ENCODE assay signal across 8 cellular contexts in the genomic region with DNA sequence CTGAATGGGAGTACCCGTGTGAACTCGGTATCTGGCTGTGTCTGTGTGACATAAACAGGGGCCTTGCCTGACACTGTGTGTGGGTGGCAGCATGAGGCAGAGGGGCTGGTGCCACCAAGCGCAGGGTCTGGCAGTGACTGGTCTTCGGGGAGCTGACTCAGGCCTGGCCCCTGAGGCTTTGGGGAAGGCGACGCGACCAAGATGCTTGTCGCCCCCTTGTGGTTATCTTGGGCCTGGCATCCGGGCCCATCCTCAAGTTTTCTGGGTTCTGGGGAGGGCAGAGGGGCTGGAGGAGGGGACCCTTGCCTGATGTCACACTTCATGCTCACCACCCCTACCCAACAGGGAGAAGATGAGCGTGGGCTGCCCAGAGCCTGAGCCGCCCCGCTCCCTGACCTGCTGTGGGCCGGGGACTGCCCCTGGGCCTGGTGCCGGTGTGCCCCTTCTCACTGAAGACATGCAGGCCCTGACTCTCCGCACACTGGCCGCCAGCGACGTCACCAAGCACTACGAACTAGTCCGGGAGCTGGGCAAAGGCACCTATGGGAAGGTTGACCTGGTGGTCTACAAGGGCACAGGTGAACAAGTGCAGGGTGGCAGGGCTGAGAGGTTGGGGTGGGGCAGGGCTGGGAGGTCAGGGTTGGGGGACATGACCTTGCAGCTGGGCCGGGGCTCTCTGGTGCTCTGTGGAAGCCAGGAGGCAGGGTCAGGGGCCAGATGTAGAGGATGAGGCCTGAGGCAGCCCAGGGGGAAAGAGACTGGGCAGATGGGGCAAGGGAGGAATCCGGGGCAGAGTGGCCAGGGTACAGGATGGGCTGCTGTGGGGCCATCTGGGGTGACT. TPM values are rescaled to one million over a fixed set of nuclear protein-coding genes. Genes with fewer than 3 reads are reported as not detected.
DNase-seq lines count a peak whose midpoint lies in the region; ATAC-seq and TF ChIP-seq lines count a peak whose summit lies in the region.

No MANE protein-coding gene starts in this region.

- no peak overlapping the region for H3K4me3 Mint-ChIP-seq in neural progenitor cell

- H3K79me2 ChIP-seq in neural progenitor cell (ENCODE audit: low read depth), result no peaks in the 10 kb centered on the region

- no peak overlapping the region for H3K9ac ChIP-seq in neural progenitor cell

- ATAC-seq in HG03571 (IDR thresholded peaks at IDR 0.05; ENCODE audit: unreplicated experiment), result no peak

- no peaks in the 10 kb centered on the region for H3K4me1 ChIP-seq in neural progenitor cell

- H3K4me3 ChIP-seq in epithelial cell of proximal tubule (ENCODE audit: low read depth, low read length) (no peak overlapping the region), neural progenitor cell (no peak overlapping the region)

- peaks cover 16% of the 10 kb centered on the region for H3K36me3 Mint-ChIP-seq in neural progenitor cell

- H3K27me3 ChIP-seq in neural progenitor cell, result no peaks in the 10 kb centered on the region

- DNase-seq in NCI-H2196 (lab: John Stamatoyannopoulos, UW; ENCODE audit: unreplicated experiment) (peak; percentile 44), NCI-H2196 treated with DMSO at 0.1 percent for 48 hours (lab: John Stamatoyannopoulos, UW; ENCODE audit: unreplicated experiment) (no peak), NCI-H69 (lab: John Stamatoyannopoulos, UW) (peak; percentile 50), epithelial cell of proximal tubule (ENCODE audit: low read depth) (no peak), neural progenitor cell (ENCODE audit: low spot score) (peak; percentile 76), stromal cell of bone marrow (ENCODE audit: low read depth) (peak; percentile 5)
- peak; percentile 92 for DNase-seq in activated CD8-positive, alpha-beta memory T cell treated with anti-CD3 and anti-CD28 coated beads, Interleukin-2, amount 50 U/mL, for 48 hours

- TF ChIP-seq CTCF in epithelial cell of proximal tubule (conservative IDR thresholded peaks at IDR 0.05; ENCODE audit: low read depth, low read length), result peak; percentile 82
- TF ChIP-seq CTCF in neural progenitor cell (IDR thresholded peaks at IDR 0.05), result peak; percentile 82

- no peak overlapping the region for H2AFZ ChIP-seq in neural progenitor cell (replicated peaks)

- no peaks in the 10 kb centered on the region for H3K36me3 ChIP-seq in neural progenitor cell

- no peaks in the 10 kb centered on the region for H3F3A ChIP-seq in neural progenitor cell (ENCODE audit: low read depth)

- H3K9me3 Mint-ChIP-seq in neural progenitor cell, result no peaks in the 10 kb centered on the region

- H4K20me1 ChIP-seq in neural progenitor cell (ENCODE audit: low read depth), result peaks cover 55% of the 10 kb centered on the region

- no peaks in the 10 kb centered on the region for H3K9me3 ChIP-seq in neural progenitor cell (ENCODE audit: low read depth)

- H3K27me3 Mint-ChIP-seq in neural progenitor cell (ENCODE audit: insufficient read depth, low read depth), result peaks cover 6% of the 10 kb centered on the region

- H3K27ac Mint-ChIP-seq in neural progenitor cell, result no peak overlapping the region

- H3K27ac ChIP-seq in neural progenitor cell, result no peak overlapping the region

- no peaks in the 10 kb centered on the region for H3K4me1 Mint-ChIP-seq in neural progenitor cell

- H3K4me2 ChIP-seq in neural progenitor cell, result no peak overlapping the region

RNA-seq across cellular contexts. Expression of gene SBK1, which starts 24.9 kb away (rescaled TPM):
- total RNA-seq in epithelial cell of proximal tubule (1.4 and 4.8 TPM in 2 replicates), neural progenitor cell (ENCODE audit: low replicate concordance) (4.6 and 16.4 TPM in 2 replicates)

RNA-seq across cellular contexts. Expression of gene NPIPB6, which starts 46.0 kb away (rescaled TPM):
- total RNA-seq in epithelial cell of proximal tubule, result 0.07 and 0.29 TPM in 2 replicates
- total RNA-seq in neural progenitor cell (ENCODE audit: low replicate concordance), result 1.3 and 6.2 TPM in 2 replicates

Comparison
In these comparisons a context has a peak if more than half of its experiments do, and no peak if none do; other contexts are left out.
1. DNase-seq: peak in NCI-H2196 (single experiment), NCI-H69 (single experiment), activated CD8-positive, alpha-beta memory T cell treated with anti-CD3 and anti-CD28 coated beads, Interleukin-2, amount 50 U/mL, for 48 hours (single experiment), neural progenitor cell (single experiment) and stromal cell of bone marrow (single experiment); none in NCI-H2196 treated with DMSO at 0.1 percent for 48 hours (single experiment) and epithelial cell of proximal tubule (single experiment).